In the genomic region with DNA sequence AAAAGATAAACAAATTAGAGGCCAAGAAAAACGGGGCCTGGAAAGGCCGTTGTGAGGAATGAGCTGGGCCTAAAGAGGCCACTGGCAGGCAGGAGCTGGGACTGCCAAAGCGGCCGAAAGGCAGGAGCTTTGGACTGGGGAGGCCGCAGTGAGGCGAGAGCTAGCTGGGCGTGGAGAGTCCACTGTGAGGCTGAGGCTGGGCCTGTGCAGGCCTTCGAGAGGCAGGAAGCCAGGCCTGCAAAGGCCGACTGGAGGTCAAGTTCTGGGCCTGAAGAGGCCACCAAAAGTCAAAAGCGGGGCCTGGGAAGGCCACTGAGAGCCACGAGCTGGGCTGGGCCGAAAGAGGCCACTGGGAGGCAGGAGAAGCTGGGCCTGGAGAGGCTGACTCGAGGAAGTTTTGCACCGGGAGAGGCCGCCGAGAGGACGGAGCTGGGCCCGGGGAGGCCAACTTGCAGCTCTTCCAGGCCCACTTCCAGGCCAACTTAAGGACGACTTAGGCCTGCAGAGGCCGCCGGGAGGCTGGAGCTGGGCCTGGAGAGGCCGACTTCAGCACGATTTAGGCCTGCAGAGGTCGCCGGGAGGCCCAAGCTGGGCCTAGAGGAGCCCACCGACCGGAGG, we compare ENCODE assay signal across 5 cellular contexts.
DNase-seq lines count a peak whose midpoint lies in the region; ATAC-seq, FAIRE-seq and TF ChIP-seq lines count a peak whose summit lies in the region.
"Not testable (repeated sequence)": the region's sequence is repeated elsewhere in the genome, so short reads cannot be mapped to it uniquely, and the experiment has no call there.

No MANE protein-coding gene starts in this region.

- H3K4me3 Mint-ChIP-seq in activated CD4-positive, alpha-beta T cell treated with anti-CD3 and anti-CD28 coated beads, Interleukin-2, amount 10 ng/mL, durations not matched to agents 7 days and 5 days; nephron; nephron progenitor cell: not testable (repeated sequence)

- not testable (repeated sequence) for H3K36me3 ChIP-seq in ascending aorta; HepG2 (replicated peaks in 1 of 2; ENCODE audit: control insufficient read depth in 1 of 2, insufficient read depth in 2 of 2, low read length in 2 of 2)

- not testable (repeated sequence) for H3K27me3 ChIP-seq in ascending aorta; HepG2 (ENCODE audit: control insufficient read depth in 1 of 2, insufficient read depth in 2 of 2, low read length in 2 of 2)

- not testable (repeated sequence) for H3K79me2 ChIP-seq in HepG2 (ENCODE audit: insufficient read depth, low read length)

- POLR2A ChIA-PET in activated CD4-positive, alpha-beta T cell treated with anti-CD3 and anti-CD28 coated beads, Interleukin-2, amount 10 ng/mL, durations not matched to agents 7 days and 5 days (lab: Charles Lee); HepG2 (lab: Yijun Ruan, JAX): not testable (repeated sequence)

- H3K27me3 Mint-ChIP-seq in activated CD4-positive, alpha-beta T cell treated with anti-CD3 and anti-CD28 coated beads, Interleukin-2, amount 10 ng/mL, durations not matched to agents 7 days and 5 days; nephron (ENCODE audit: low read depth); nephron progenitor cell (ENCODE audit: low read depth, poor library complexity): not testable (repeated sequence)

- H4K20me1 ChIP-seq in HepG2 (ENCODE audit: insufficient read depth, low read length), result not testable (repeated sequence)

- not testable (repeated sequence) for H3K36me3 Mint-ChIP-seq in activated CD4-positive, alpha-beta T cell treated with anti-CD3 and anti-CD28 coated beads, Interleukin-2, amount 10 ng/mL, durations not matched to agents 7 days and 5 days (ENCODE audit: low read depth); nephron (ENCODE audit: low read depth); nephron progenitor cell (ENCODE audit: low read depth)

- intact Hi-C loops in ascending aorta (cut with DNase I), result not testable (repeated sequence)
- intact Hi-C loops in HepG2 (cut with micrococcal nuclease; ENCODE audit: unreplicated experiment), result loop anchor here (10.0 kb wide), 1 partner anchor 334 kb away; no protein-coding TSS in a partner anchor

- in situ Hi-C loops in HepG2 (cut with HindIII; ENCODE audit: extremely low pct_ligation_motif_present, low pct_unique_long_range_greater_than_20kb), result not testable (repeated sequence)

- H3K9ac ChIP-seq in HepG2 (ENCODE audit: insufficient read depth, low read depth, low read length), result 0 out of 2 replicates have a peak overlapping the region, but pooled peaks have one; percentile 15

- H3K4me1 Mint-ChIP-seq in activated CD4-positive, alpha-beta T cell treated with anti-CD3 and anti-CD28 coated beads, Interleukin-2, amount 10 ng/mL, durations not matched to agents 7 days and 5 days; nephron; nephron progenitor cell: not testable (repeated sequence)

- ATAC-seq in HepG2, result not testable (repeated sequence)

- H3K4me1 ChIP-seq in ascending aorta, result not testable (repeated sequence)
- H3K4me1 ChIP-seq in HepG2 (ENCODE audit: insufficient read depth, low read length), result peaks cover 13% of the 10 kb centered on the region; the same call in 1 of the 2 replicates

- 64% methylated on average over 18 of the region's 27 CpGs for WGBS in HepG2 (ENCODE audit: low lambda C conversion rate)

- TF ChIP-seq EP300 in HepG2 (IDR thresholded peaks at IDR 0.05; ENCODE audit: low read depth in 2 of 2, low read length in 2 of 2); HepG2 (CRISPR knock-in tag; IDR thresholded peaks at IDR 0.05; ENCODE audit: borderline replicate concordance): not testable (repeated sequence)

- H3K9me3 ChIP-seq in ascending aorta; HepG2 (ENCODE audit: low read length): not testable (repeated sequence)

- TF ChIP-seq POLR2A in HepG2 (IDR thresholded peaks at IDR 0.05; ENCODE audit: insufficient read depth in 1 of 2, low read depth in 2 of 2, low read length in 2 of 2), result not testable (repeated sequence)

- H3K27ac ChIP-seq in ascending aorta, result peak overlapping the region; percentile 12 to 27
- not testable (repeated sequence) for H3K27ac ChIP-seq in HepG2 (ENCODE audit: extremely low read length, insufficient read depth, low read length)

- not testable (repeated sequence) for DNase-seq in activated CD4-positive, alpha-beta T cell treated with anti-CD3 and anti-CD28 coated beads, Interleukin-2, amount 10 ng/mL, durations not matched to agents 7 days and 5 days; ascending aorta (ENCODE audit: low spot score in 2 of 2); HepG2 (ENCODE audit: low spot score); nephron progenitor cell

- CTCF ChIA-PET in activated CD4-positive, alpha-beta T cell treated with anti-CD3 and anti-CD28 coated beads, Interleukin-2, amount 10 ng/mL, durations not matched to agents 7 days and 5 days (lab: Charles Lee); HepG2 (lab: Yijun Ruan, JAX; ENCODE audit: low intra/inter-chr PET ratio, low total read pairs): not testable (repeated sequence)

- not testable (repeated sequence) for TF ChIP-seq RAD21 in HepG2 (CRISPR knock-in tag; IDR thresholded peaks at IDR 0.05)

- 0 out of 2 replicates have a peak overlapping the region, but pooled peaks have one; percentile 12 for H3K4me2 ChIP-seq in HepG2 (ENCODE audit: low read depth, low read length)

- peak overlapping the region; percentile 46 for H3K27ac Mint-ChIP-seq in activated CD4-positive, alpha-beta T cell treated with anti-CD3 and anti-CD28 coated beads, Interleukin-2, amount 10 ng/mL, durations not matched to agents 7 days and 5 days
- H3K27ac Mint-ChIP-seq in nephron, result peak overlapping the region in 2 of 3 experiments; percentile 59 to 77
- H3K27ac Mint-ChIP-seq in nephron progenitor cell, result peak overlapping the region; percentile 32

- H2AFZ ChIP-seq in HepG2 (ENCODE audit: low read length), result not testable (repeated sequence)

- not testable (repeated sequence) for H3K4me3 ChIP-seq in ascending aorta; HepG2 (replicated peaks in 1 of 3; ENCODE audit: insufficient read depth in 1 of 3, low read depth in 2 of 3, low read length in 3 of 3)

- not testable (repeated sequence) for FAIRE-seq in HepG2 (lab: Jason Lieb, UNC)

- TF ChIP-seq CTCF in ascending aorta (IDR thresholded peaks at IDR 0.05); nephron (IDR thresholded peaks at IDR 0.05; ENCODE audit: unreplicated experiment in 3 of 3); nephron progenitor cell (IDR thresholded peaks at IDR 0.05): not testable (repeated sequence)
- TF ChIP-seq CTCF in HepG2 (CRISPR knock-in tag; IDR thresholded peaks at IDR 0.05), result peak; percentile 27

- not testable (repeated sequence) for BruUV-seq in HepG2 (replicated peaks; lab: Mats Ljungman, UMichigan)

- H3K9me3 Mint-ChIP-seq in activated CD4-positive, alpha-beta T cell treated with anti-CD3 and anti-CD28 coated beads, Interleukin-2, amount 10 ng/mL, durations not matched to agents 7 days and 5 days; nephron: not testable (repeated sequence)
- peaks cover 10% of the 10 kb centered on the region for H3K9me3 Mint-ChIP-seq in nephron progenitor cell

TF ChIP-seq in HepG2, 621 proteins besides CTCF, POLR2A, EP300 and RAD21 (continues in another document):
- 0 out of 2 replicates have a peak, but pooled peaks have one; percentile 14 for TF ChIP-seq LCORL (IDR thresholded peaks at IDR 0.05)
- not testable (repeated sequence) for TF ChIP-seq LCORL (CRISPR knock-in tag; IDR thresholded peaks at IDR 0.05)
- TF ChIP-seq, protein P1, sequence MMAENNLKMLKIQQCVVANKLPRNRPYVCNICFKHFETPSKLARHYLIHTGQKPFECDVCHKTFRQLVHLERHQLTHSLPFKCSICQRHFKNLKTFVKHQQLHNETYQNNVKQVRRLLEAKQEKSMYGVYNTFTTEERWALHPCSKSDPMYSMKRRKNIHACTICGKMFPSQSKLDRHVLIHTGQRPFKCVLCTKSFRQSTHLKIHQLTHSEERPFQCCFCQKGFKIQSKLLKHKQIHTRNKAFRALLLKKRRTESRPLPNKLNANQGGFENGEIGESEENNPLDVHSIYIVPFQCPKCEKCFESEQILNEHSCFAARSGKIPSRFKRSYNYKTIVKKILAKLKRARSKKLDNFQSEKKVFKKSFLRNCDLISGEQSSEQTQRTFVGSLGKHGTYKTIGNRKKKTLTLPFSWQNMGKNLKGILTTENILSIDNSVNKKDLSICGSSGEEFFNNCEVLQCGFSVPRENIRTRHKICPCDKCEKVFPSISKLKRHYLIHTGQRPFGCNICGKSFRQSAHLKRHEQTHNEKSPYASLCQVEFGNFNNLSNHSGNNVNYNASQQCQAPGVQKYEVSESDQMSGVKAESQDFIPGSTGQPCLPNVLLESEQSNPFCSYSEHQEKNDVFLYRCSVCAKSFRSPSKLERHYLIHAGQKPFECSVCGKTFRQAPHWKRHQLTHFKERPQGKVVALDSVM (CRISPR knock-in tag; IDR thresholded peaks at IDR 0.05), result peak; percentile 75
- peak; percentile 77 for TF ChIP-seq ZFY (CRISPR knock-in tag; IDR thresholded peaks at IDR 0.05)
- TF ChIP-seq PHF8 (CRISPR knock-in tag; IDR thresholded peaks at IDR 0.05), result peak; percentile 33; the same call in 1 of the 2 replicates
